ENCODE assay signal across 15 cellular contexts in the genomic region with DNA sequence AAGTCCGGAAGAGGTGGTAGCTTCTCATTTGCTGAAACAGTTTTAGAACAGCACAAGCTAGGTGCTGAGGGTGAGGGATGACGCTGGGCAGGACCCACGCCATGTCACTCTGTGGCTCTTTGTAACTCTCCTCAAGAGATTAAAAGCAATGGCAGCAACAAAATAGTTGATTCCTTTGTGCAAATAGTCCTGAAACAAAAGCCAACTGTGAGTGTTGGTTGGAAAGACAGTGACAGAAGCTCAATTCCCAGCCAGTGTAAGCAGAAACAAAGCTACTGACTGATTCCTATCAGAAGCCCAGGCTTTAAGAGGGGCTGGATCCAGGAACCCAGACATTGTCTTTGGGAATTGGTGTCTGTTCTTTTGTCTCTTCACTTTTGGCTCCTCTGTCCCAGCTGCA. TPM values are rescaled to one million over a fixed set of nuclear protein-coding genes. Genes with fewer than 3 reads are reported as not detected.
"Had no signal": no experiment of that assay in that cellular context is flagged by ENCODE, and none has a peak within 500 bp of the region (broad histone marks: within the 10 kb centered on the region; RNA-seq: fewer than 3 reads in every experiment).

No MANE protein-coding gene starts in this region.

- DNase-seq: activated CD4-positive, alpha-beta T cell treated with anti-CD3 and anti-CD28 coated beads, Interleukin-2, amount 10 ng/mL, durations not matched to agents 24 days and 14 days; activated CD4-positive, CD25-positive, alpha-beta regulatory T cell; activated CD8-positive, alpha-beta memory T cell treated with anti-CD3 and anti-CD28 coated beads for 24 hours; activated naive CD4-positive, alpha-beta T cell; activated naive CD8-positive, alpha-beta T cell treated with anti-CD3 and anti-CD28 coated beads, Interleukin-2, amount 10 ng/mL, durations not matched to agents 7 days and 5 days; aorta; gastrocnemius medialis; kidney; small intestine; stimulated activated CD4-positive, alpha-beta T cell treated with anti-CD3 and anti-CD28 coated beads, Interleukin-4, amount 100 ng/mL, for 24 hours; stimulated activated naive CD4-positive, alpha-beta T cell; substantia nigra; SW 1271; upper lobe of left lung had no signal

- H3K36me3 ChIP-seq: gastrocnemius medialis had no signal

- H3K27ac ChIP-seq: upper lobe of left lung had no signal

- H3K27me3 ChIP-seq: gastrocnemius medialis, upper lobe of left lung had no signal

- H3K9me3 ChIP-seq: gastrocnemius medialis, upper lobe of left lung had no signal

- H3K4me3 ChIP-seq: gastrocnemius medialis, upper lobe of left lung had no signal

- ATAC-seq: gastrocnemius medialis had no signal

RNA-seq across cellular contexts. Expression of a gene that starts 47.5 kb away (rescaled TPM):
- total RNA-seq: activated CD4-positive, alpha-beta T cell treated with anti-CD3 and anti-CD28 coated beads, Interleukin-2, amount 10 ng/mL, durations not matched to agents 24 days and 14 days; T-helper 2 cell treated with Interferon-gamma antibody and Interleukin-4, amounts not matched to agents 100 ng/mL and 5 ng/mL, for 36 hours had no signal
